8 cellular contexts compared by ENCODE assay signal in genomic region chr5:102681403-102681983, GRCh38.
DNase-seq lines count a peak whose midpoint lies in the region; ATAC-seq, FAIRE-seq and TF ChIP-seq lines count a peak whose summit lies in the region.

No MANE protein-coding gene starts in this region.

- no peaks in the 10 kb centered on the region for H3K4me1 Mint-ChIP-seq in immature natural killer cell

- H3K9me3 ChIP-seq in A549: no peaks in the 10 kb centered on the region
- no peaks in the 10 kb centered on the region for H3K9me3 ChIP-seq in body of pancreas

- H3K27ac ChIP-seq in A549 (no peak overlapping the region), body of pancreas (no peak overlapping the region)

- TF ChIP-seq RAD21 in A549 (conservative IDR thresholded peaks at IDR 0.05 in 1 of 2, IDR thresholded peaks at IDR 0.05 in 1 of 2): peak; percentile 65 to 71

- no peaks in the 10 kb centered on the region for H3K36me3 Mint-ChIP-seq in immature natural killer cell

- peak; percentile 64 for TF ChIP-seq CTCF in A549 (IDR thresholded peaks at IDR 0.05)
- TF ChIP-seq CTCF in body of pancreas (IDR thresholded peaks at IDR 0.05): peak in 6 of 7 experiments; percentile 60 to 75 (median 68)

- ATAC-seq in A549: peak; percentile 85 to 90; a peak in 5 of 6 replicates
- ATAC-seq in GM18505 (IDR thresholded peaks at IDR 0.05; ENCODE audit: unreplicated experiment): peak; percentile 99
- ATAC-seq in HG02973 (IDR thresholded peaks at IDR 0.05; ENCODE audit: unreplicated experiment): peak; percentile 96
- peak; percentile 73 for ATAC-seq in body of pancreas

- POLR2A ChIA-PET in A549 (lab: Yijun Ruan, JAX): no interaction called here

- no peak for FAIRE-seq in A549 (lab: Jason Lieb, UNC)

- H3K36me3 ChIP-seq in body of pancreas (replicated peaks in 1 of 2; ENCODE audit: insufficient read depth in 1 of 2, low read depth in 2 of 2): no peaks in the 10 kb centered on the region

- H3K4me1 ChIP-seq in A549 (no peaks in the 10 kb centered on the region), body of pancreas (no peaks in the 10 kb centered on the region)

- H3K27me3 ChIP-seq in body of pancreas: no peaks in the 10 kb centered on the region

- CTCF ChIA-PET in A549 (lab: Yijun Ruan, JAX): interaction anchor here (0.5 to 1.8 kb wide), 11 partner anchors 10 to 458 kb away, joined by 3 to 7 read pairs (median 4); no protein-coding TSS in a partner anchor

- intact Hi-C loops in body of pancreas (cut with DNase I): no loop called here

- H3K4me2 ChIP-seq in A549: no peak overlapping the region

- H3K27ac Mint-ChIP-seq in immature natural killer cell: no peak overlapping the region

- no peak overlapping the region for H3K4me3 Mint-ChIP-seq in immature natural killer cell

- no peak for TF ChIP-seq POLR2A in A549 (IDR thresholded peaks at IDR 0.05; ENCODE audit: low read length)
- no peak for TF ChIP-seq POLR2A in GM18505 (IDR thresholded peaks at IDR 0.05; ENCODE audit: borderline replicate concordance, extremely low read depth, insufficient read depth, insufficient read length)
- no peak for TF ChIP-seq POLR2A in body of pancreas (IDR thresholded peaks at IDR 0.05)

- WGBS in A549 (ENCODE audit: missing lambda C conversion rate): 10% methylated on average over 2 of the region's 2 CpGs
- 36 to 57% methylated on average over 2 of the region's 2 CpGs for WGBS in body of pancreas, 2 donors

- no peak for TF ChIP-seq EP300 in A549 (IDR thresholded peaks at IDR 0.05)

- DNase-seq in A549 (ENCODE audit: low read depth in 1 of 2, low spot score in 1 of 2) (peak; percentile 25 to 61), NCI-H187 treated with DMSO at 0.1 percent for 48 hours (lab: John Stamatoyannopoulos, UW) (peak; percentile 33), T1000 (lab: John Stamatoyannopoulos, UW) (peak; percentile 49), body of pancreas (peak; percentile 75 to 84 (median 80)), immature natural killer cell (peak; percentile 39 to 50 (median 49))
- DNase-seq in stimulated activated CD4-positive, alpha-beta T cell treated with anti-CD3 and anti-CD28 coated beads, Interleukin-1b, Interleukin-23, amount 100 ng/mL, for 1 hour (ENCODE audit: low read depth in 2 of 2): peak; percentile 2 to 37

- H3K27me3 Mint-ChIP-seq in immature natural killer cell (ENCODE audit: low read depth in 3 of 3): peaks cover 0 to 3% (median 2%) of the 10 kb centered on the region in 3 donors

- H3K9me3 Mint-ChIP-seq in immature natural killer cell: peaks cover 0 to 2% (median 0%) of the 10 kb centered on the region in 6 donors

- no peak overlapping the region for H3K4me3 ChIP-seq in A549
- H3K4me3 ChIP-seq in body of pancreas: no peak overlapping the region

TF ChIP-seq in A549, 52 proteins besides CTCF, POLR2A, EP300 and RAD21:
- TF ChIP-seq MAFK (IDR thresholded peaks at IDR 0.05; ENCODE audit: partially characterized antibody) (peak; percentile 22), TFCP2L1 (CRISPR knock-in tag; IDR thresholded peaks at IDR 0.05) (no peak), HOXA7 (CRISPR knock-in tag; IDR thresholded peaks at IDR 0.05) (no peak), RCOR1 (IDR thresholded peaks at IDR 0.05; ENCODE audit: low read depth, low read length) (no peak), SMC3 (IDR thresholded peaks at IDR 0.05) (peak; percentile 58)

Comparison
In these comparisons a context has a peak if more than half of its experiments do, and no peak if none do; other contexts are left out.
1. DNase-seq: peak in every context shown above with its lines; median percentile 80 in body of pancreas; 49 in T1000; 49 in immature natural killer cell; 43 in A549; 33 in NCI-H187 treated with DMSO at 0.1 percent for 48 hours; 20 in stimulated activated CD4-positive, alpha-beta T cell treated with anti-CD3 and anti-CD28 coated beads, Interleukin-1b, Interleukin-23, amount 100 ng/mL, for 1 hour.